ENCODE assay signal across 10 cellular contexts in the genomic region with DNA sequence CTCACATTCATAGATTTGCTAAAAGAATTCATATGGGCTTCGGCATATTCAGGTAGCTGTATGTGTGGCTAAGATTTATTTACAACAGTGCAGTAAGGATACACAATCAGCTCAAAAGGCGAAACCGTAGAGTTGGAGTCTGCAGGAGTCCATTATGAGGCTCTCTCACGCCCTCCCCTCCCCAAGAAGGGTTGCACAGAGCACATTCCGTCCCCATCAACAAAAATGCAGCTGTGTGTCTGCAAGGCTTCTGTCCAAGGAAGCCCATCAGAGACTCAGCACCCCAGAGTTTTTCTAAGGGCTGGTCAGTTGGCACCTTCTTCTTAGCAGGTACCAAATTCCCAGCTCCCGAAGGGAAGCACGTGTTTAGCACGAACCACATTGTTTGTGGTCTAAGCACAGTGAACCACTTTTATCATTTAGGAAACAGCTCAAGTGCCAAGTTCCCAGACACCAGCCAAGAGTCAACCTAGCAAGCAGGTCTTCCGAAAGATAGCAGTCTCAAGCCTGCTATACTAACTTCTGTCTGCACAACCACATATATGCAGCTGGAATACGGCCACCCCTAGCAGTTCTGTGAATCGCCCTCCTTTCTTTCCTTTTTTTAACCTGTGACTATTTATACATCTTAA. TPM values are rescaled to one million over a fixed set of nuclear protein-coding genes. Genes with fewer than 3 reads are reported as not detected.
DNase-seq lines count a peak whose midpoint lies in the region; ATAC-seq, FAIRE-seq and TF ChIP-seq lines count a peak whose summit lies in the region.
"Had no signal": no experiment of that assay in that cellular context is flagged by ENCODE, and none has a peak within 500 bp of the region (broad histone marks: within the 10 kb centered on the region; RNA-seq: fewer than 3 reads in every experiment).

No MANE protein-coding gene starts in this region.

- TF ChIP-seq CTCF in H1 (IDR thresholded peaks at IDR 0.05; ENCODE audit: control extremely low read depth in 1 of 3, insufficient read depth in 1 of 3, low read depth in 1 of 3, low read length in 3 of 3) (no peak), uterus (IDR thresholded peaks at IDR 0.05) (no peak)

- H4K8ac ChIP-seq in H1 (ENCODE audit: extremely low read depth, insufficient read depth, low read length), result no peak overlapping the region

- WGBS in H1 (ENCODE audit: extremely low coverage in 1 of 2, insufficient coverage in 1 of 2, insufficient read length in 1 of 2, insufficient replicate concordance in 2 of 2, low coverage in 1 of 2, low lambda C conversion rate in 2 of 2, missing lambda C conversion rate in 1 of 2), 2 experiments, result 83% methylated on average over 11 of the region's 11 CpGs; no CpG with 5 or more reads in 1 of the 2 experiments

- H3K79me2 ChIP-seq in H1 (ENCODE audit: control insufficient read depth in 1 of 2, insufficient read depth in 2 of 2, low read length in 2 of 2), result no peaks in the 10 kb centered on the region

- H2BK5ac ChIP-seq in H1 (ENCODE audit: low read depth, low read length), result 0 out of 2 replicates have a peak overlapping the region, but pooled peaks have one; percentile 61

- no peaks in the 10 kb centered on the region; a peak in 1 of 7 replicates for H3K27me3 ChIP-seq in H1 (replicated peaks in 1 of 4; ENCODE audit: control insufficient read depth in 3 of 4, extremely low read depth in 1 of 4, insufficient read depth in 3 of 4, low read length in 3 of 4)
- no peaks in the 10 kb centered on the region for H3K27me3 ChIP-seq in muscle layer of colon (ENCODE audit: control insufficient read depth in 1 of 2, insufficient read depth in 2 of 2, low read length in 2 of 2)
- H3K27me3 ChIP-seq in uterus, result no peaks in the 10 kb centered on the region

- peak overlapping the region; percentile 27; the same call in 1 of the 2 replicates for H3K18ac ChIP-seq in H1 (ENCODE audit: extremely low read depth, low read length)

- H2AK5ac ChIP-seq in H1 (ENCODE audit: low read depth, low read length), result peak overlapping the region; percentile 42; the same call in 1 of the 2 replicates

- POLR2A ChIA-PET in H1 (lab: Charles Lee; ENCODE audit: partially characterized antibody), result interaction anchor here (0.7 to 1.8 kb wide), 9 partner anchors 12 to 34 kb away, joined by 3 to 8 read pairs (median 4); no protein-coding TSS in a partner anchor

- H3K4me3 ChIP-seq in H1 (ENCODE audit: extremely low read depth in 1 of 4, insufficient read depth in 2 of 4, low read depth in 3 of 4, low read length in 4 of 4) (no peak overlapping the region), muscle layer of colon (ENCODE audit: low read depth in 1 of 2, low read length in 2 of 2) (no peak overlapping the region), uterus (no peak overlapping the region)

- TF ChIP-seq POLR2A in H1 (IDR thresholded peaks at IDR 0.05; ENCODE audit: control extremely low read depth in 1 of 2, low read depth in 2 of 2, low read length in 2 of 2) (no peak), uterus (IDR thresholded peaks at IDR 0.05) (no peak)

- FAIRE-seq in H1 (lab: Jason Lieb, UNC), result no peak

- DNase-seq in Right ventricle myocardium superior (no peak), Right ventricle myocardium inferior (ENCODE audit: missing footprints) (no peak), H1 (ENCODE audit: low read depth in 1 of 2, low spot score in 2 of 2) (no peak), uterus (no peak), NCI-H345 (lab: John Stamatoyannopoulos, UW) (no peak)
- DNase-seq in activated naive CD4-positive, alpha-beta T cell treated with anti-CD3 and anti-CD28 coated beads, Interleukin-2, amount 50 U/mL, for 16 hours, result no peak
- DNase-seq: stimulated activated naive CD8-positive, alpha-beta T cell treated with anti-CD3 and anti-CD28 coated beads, Interleukin-15, Interleukin-2, amounts not matched to agents 100 U/mL and 50 U/mL, for 24 hours had no signal

- H3K4ac ChIP-seq in H1 (replicated peaks; ENCODE audit: insufficient read length, low read depth, low read length), result peak overlapping the region; percentile 36

- no peaks in the 10 kb centered on the region for H3K23me2 ChIP-seq in H1 (ENCODE audit: low read depth, low read length)

- H3K4me1 ChIP-seq in H1 (replicated peaks in 1 of 4; ENCODE audit: control insufficient read depth in 3 of 4, insufficient read depth in 4 of 4, low read length in 3 of 4), result peaks cover 13 to 30% (median 18%) of the 10 kb centered on the region in 4 experiments
- peaks cover 22% of the 10 kb centered on the region for H3K4me1 ChIP-seq in muscle layer of colon (ENCODE audit: insufficient read depth, low read length)
- H3K4me1 ChIP-seq in uterus, result peaks cover 8 to 13% of the 10 kb centered on the region in 2 donors

- H2BK20ac ChIP-seq in H1 (ENCODE audit: low read length), result peak overlapping the region; percentile 75; the same call in 1 of the 2 replicates

- ATAC-seq in Right ventricle myocardium superior (ENCODE audit: poor library complexity) (peak; percentile 35), Right ventricle myocardium inferior (no peak), GM19452 (IDR thresholded peaks at IDR 0.05; ENCODE audit: unreplicated experiment) (no peak)
- ATAC-seq: stimulated activated naive CD8-positive, alpha-beta T cell treated with anti-CD3 and anti-CD28 coated beads, Interleukin-15, Interleukin-2, amounts not matched to agents 100 U/mL and 50 U/mL, for 24 hours had no signal

- intact Hi-C loops in Right ventricle myocardium superior (cut with DNase I), result no loop called here
- intact Hi-C loops in Right ventricle myocardium inferior (cut with DNase I), result loop anchor here (5.0 kb wide), 1 partner anchor 84 kb away; a partner anchor contains a TSS
- intact Hi-C loops in uterus (cut with DNase I; ENCODE audit: low total_unique reads), result no loop called here

- CTCF ChIA-PET in H1 (lab: Charles Lee; ENCODE audit: partially characterized antibody), result interaction anchor here (0.7 to 2.3 kb wide), 14 partner anchors 8 to 193 kb away, joined by 3 to 8 read pairs (median 3); no protein-coding TSS in a partner anchor

- H2BK15ac ChIP-seq in H1 (ENCODE audit: low read length), result no peak overlapping the region

- H3K27ac ChIP-seq in H1 (ENCODE audit: low read depth, low read length) (no peak overlapping the region), muscle layer of colon (ENCODE audit: low read depth, low read length) (peak overlapping the region; percentile 54), uterus (peak overlapping the region; percentile 61 to 73)
- H3K27ac ChIP-seq: 22Rv1 had no signal

- 0 out of 4 replicates have a peak overlapping the region, but pooled peaks of 1 of the 2 experiments have one; percentile 11 for H3K4me2 ChIP-seq in H1 (ENCODE audit: insufficient read depth in 1 of 2, low read depth in 2 of 2, low read length in 2 of 2)

- H3K23ac ChIP-seq in H1 (ENCODE audit: insufficient read length), result no peak overlapping the region

- peaks cover 7 to 10% of the 10 kb centered on the region in 2 experiments; a peak in 3 of 4 replicates for H3K9me3 ChIP-seq in H1 (ENCODE audit: insufficient read depth in 2 of 2, low read depth in 1 of 2, low read length in 1 of 2)
- H3K9me3 ChIP-seq in muscle layer of colon (ENCODE audit: low read length), result no peaks in the 10 kb centered on the region
- H3K9me3 ChIP-seq in uterus, result no peaks in the 10 kb centered on the region

- no peak for TF ChIP-seq RAD21 in H1 (IDR thresholded peaks at IDR 0.05 in 1 of 2, conservative IDR thresholded peaks at IDR 0.05 in 1 of 2; ENCODE audit: low read depth in 2 of 2, low read length in 2 of 2)

- no peak overlapping the region for H4K5ac ChIP-seq in H1 (ENCODE audit: insufficient read length, low read depth, low read length)

- TF ChIP-seq EP300 in H1 (IDR thresholded peaks at IDR 0.05; ENCODE audit: borderline replicate concordance in 1 of 2, low read depth in 2 of 2, low read length in 2 of 2), result no peak

- no peaks in the 10 kb centered on the region for H3K79me1 ChIP-seq in H1 (ENCODE audit: low read depth, low read length)

- H3K14ac ChIP-seq in H1 (ENCODE audit: insufficient read length), result no peak overlapping the region

- peak overlapping the region; percentile 12 for H2BK120ac ChIP-seq in H1 (replicated peaks; ENCODE audit: low read depth, low read length)

- H2BK12ac ChIP-seq in H1 (ENCODE audit: low read depth, low read length), result peak overlapping the region; percentile 94; the same call in 1 of the 2 replicates

- H2AFZ ChIP-seq in H1 (ENCODE audit: low read length), result no peak overlapping the region

- H3K9ac ChIP-seq in H1 (replicated peaks in 1 of 4; ENCODE audit: extremely low read depth in 1 of 4, low read depth in 3 of 4, low read length in 3 of 4) (no peak overlapping the region), muscle layer of colon (ENCODE audit: low read length) (no peak overlapping the region)

- H4K20me1 ChIP-seq in H1 (replicated peaks in 1 of 2; ENCODE audit: control insufficient read depth in 1 of 2, insufficient read depth in 2 of 2, low read length in 2 of 2), result no peaks in the 10 kb centered on the region

- peak overlapping the region; percentile 22 for H4K91ac ChIP-seq in H1 (replicated peaks; ENCODE audit: insufficient read length, low read length)

- no peaks in the 10 kb centered on the region for H3K36me3 ChIP-seq in H1 (ENCODE audit: control insufficient read depth in 2 of 4, insufficient read depth in 4 of 4, low read length in 3 of 4)
- H3K36me3 ChIP-seq in muscle layer of colon (ENCODE audit: insufficient read depth, low read length), result no peaks in the 10 kb centered on the region
- H3K36me3 ChIP-seq in uterus, result no peaks in the 10 kb centered on the region

- no peak overlapping the region for H3K56ac ChIP-seq in H1 (replicated peaks; ENCODE audit: insufficient read length, low read depth, low read length)

TF ChIP-seq in H1, 55 proteins besides CTCF, POLR2A, EP300 and RAD21 (continues in another document):
- TF ChIP-seq FOSL1 (IDR thresholded peaks at IDR 0.05; ENCODE audit: insufficient read depth, low read depth, low read length), result no peak
- no peak for TF ChIP-seq SP1 (IDR thresholded peaks at IDR 0.05; ENCODE audit: low read depth, low read length)
- TF ChIP-seq YY1 (IDR thresholded peaks at IDR 0.05; ENCODE audit: low read depth, low read length), result no peak
- TF ChIP-seq KDM4A (IDR thresholded peaks at IDR 0.05; ENCODE audit: low read depth, low read length, severe bottlenecking), result no peak
- TF ChIP-seq KDM5A (IDR thresholded peaks at IDR 0.05; ENCODE audit: low read length), result no peak
- no peak for TF ChIP-seq SIN3A (conservative IDR thresholded peaks at IDR 0.05 in 1 of 2, IDR thresholded peaks at IDR 0.05 in 1 of 2; ENCODE audit: low read depth in 1 of 2, low read length in 2 of 2)

RNA-seq across cellular contexts. Expression of a gene that starts 28.5 kb away (rescaled TPM):
- total RNA-seq in Right ventricle myocardium superior (5.0 TPM), Right ventricle myocardium inferior (7.4 TPM), uterus (10 to 100 TPM; 11.3 to 26.8 (median 21.4) TPM)
- total RNA-seq in H1 (2021; fragmentation: NEBNext Ultra II Directional; extraction: Animal tissue kit (Norgen Biotek cat#: 25700)), result 19.0 and 19.6 TPM in 2 replicates
- 9.6 and 13.6 TPM in 2 replicates for polyA plus RNA-seq in H1 (2011; rRNA removed)
- polyA plus RNA-seq in H1 (2011; cell fraction: cytosol; rRNA removed), result 14.1 TPM
- polyA plus RNA-seq in H1 (2011; cell fraction: nucleus; rRNA removed), result 14.5 TPM
- polyA plus RNA-seq in H1 (2012, experiment 1 of 2), result 12.3 to 15.0 TPM (median 12.8 TPM) in 4 replicates
- 6.5 TPM for polyA plus RNA-seq in H1 (2012, experiment 2 of 2)
- polyA plus RNA-seq in H1 (2013, experiment 1 of 2), result 6.0 TPM
- polyA plus RNA-seq in H1 (2013, experiment 2 of 2), result 5.3 TPM
- polyA minus RNA-seq in H1 (2011; rRNA and poly(A)+ RNA removed), result 15.7 and 18.2 TPM in 2 replicates
- polyA minus RNA-seq in H1 (2011; cell fraction: cytosol; rRNA and poly(A)+ RNA removed), result 18.6 TPM
- 16.5 TPM for polyA minus RNA-seq in H1 (2011; cell fraction: nucleus; rRNA and poly(A)+ RNA removed)
